ENCODE assay signal across 27 cellular contexts in genomic region chr3:163261618-163262017, GRCh38.
"Had no signal": no experiment of that assay in that cellular context is flagged by ENCODE, and none has a peak within 500 bp of the region (broad histone marks: within the 10 kb centered on the region; RNA-seq: fewer than 3 reads in every experiment).

No MANE protein-coding gene starts in this region.

- H3K4me1 ChIP-seq: stomach, suprapubic skin, testis, thyroid gland, tibial artery, tibial nerve, transverse colon, upper lobe of left lung, upper lobe of right lung, uterus, vagina had no signal

- H3K27me3 ChIP-seq: stomach, suprapubic skin, testis, thyroid gland, tibial artery, tibial nerve, transverse colon, upper lobe of left lung, upper lobe of right lung, uterus, vagina had no signal

- H3K4me3 ChIP-seq: stomach, suprapubic skin, testis, thoracic aorta, thyroid gland, tibial artery, tibial nerve, transverse colon, upper lobe of left lung, upper lobe of right lung, uterus, vagina had no signal

- H3K9me3 ChIP-seq: stomach, suprapubic skin, testis, thoracic aorta, thyroid gland, tibial artery, transverse colon, upper lobe of right lung, uterus, vagina had no signal

- H3K27ac ChIP-seq: stomach, suprapubic skin, testis, thoracic aorta, thyroid gland, tibial artery, tibial nerve, transverse colon, upper lobe of left lung, upper lobe of right lung, uterus, vagina had no signal

- FAIRE-seq: urothelium cell line had no signal

- H3K36me3 ChIP-seq: stomach, suprapubic skin, thoracic aorta, thyroid gland, tibial artery, tibial nerve, transverse colon, upper lobe of left lung, upper lobe of right lung, uterus, vagina had no signal

- DNase-seq: stimulated activated CD4-positive, alpha-beta T cell treated with anti-CD3 and anti-CD28 coated beads, Interleukin-2, amount 100 ng/mL, for 48 hours; stimulated activated CD4-positive, alpha-beta T cell treated with anti-CD3 and anti-CD28 coated beads, Interleukin-4, amount 100 ng/mL, for 1 hour; stimulated activated CD4-positive, alpha-beta T cell treated with anti-CD3 and anti-CD28 coated beads, Interleukin-4, amount 100 ng/mL, for 24 hours; stimulated activated CD4-positive, alpha-beta T cell treated with anti-CD3 and anti-CD28 coated beads, Interleukin-4, amount 100 ng/mL, for 4 hours; stimulated activated CD8-positive, alpha-beta memory T cell treated with anti-CD3 and anti-CD28 coated beads, Interleukin-4, amount 100 ng/mL, for 48 hours; stimulated activated naive B cell treated with anti-CD40 and anti-IgM and Interleukin-4, amounts not matched to agents 10 μg/mL and 1 μg/mL and 100 μg/mL, for 72 hours; stimulated activated naive CD4-positive, alpha-beta T cell; stimulated activated naive CD4-positive, alpha-beta T cell treated with Interleukin-2 at 50 U/mL for 16 hours; stimulated activated naive CD8-positive, alpha-beta T cell treated with anti-CD3 and anti-CD28 coated beads, Interleukin-15, amount 100 ng/mL, for 72 hours; stimulated activated naive CD8-positive, alpha-beta T cell treated with anti-CD3 and anti-CD28 coated beads, Interleukin-15, Interleukin-2, amounts not matched to agents 100 U/mL and 50 U/mL, for 24 hours; stomach; substantia nigra; testis; thyroid gland; tibial artery; transverse colon; trophoblast cell; upper lobe of left lung; upper lobe of right lung; uterus had no signal

- ATAC-seq: stimulated activated effector memory CD8-positive, alpha-beta T cell treated with anti-CD3 and anti-CD28 coated beads, Interleukin-12 subunit alpha, Interleukin-12 subunit beta, amount 100 ng/mL, for 72 hours; stimulated activated memory B cell treated with anti-CD40 and anti-IgM and Interleukin-4, amounts not matched to agents 10 μg/mL and 1 μg/mL and 100 μg/mL, for 72 hours; stimulated activated naive B cell treated with anti-CD40 and anti-IgM and Interleukin-4, amounts not matched to agents 10 μg/mL and 1 μg/mL and 100 μg/mL, for 72 hours; stimulated activated naive CD8-positive, alpha-beta T cell treated with anti-CD3 and anti-CD28 coated beads, Interleukin-15, amount 100 ng/mL, for 72 hours; stimulated activated naive CD8-positive, alpha-beta T cell treated with anti-CD3 and anti-CD28 coated beads, Interleukin-15, Interleukin-2, amounts not matched to agents 100 U/mL and 50 U/mL, for 24 hours; upper lobe of right lung had no signal
